In the genomic region with DNA sequence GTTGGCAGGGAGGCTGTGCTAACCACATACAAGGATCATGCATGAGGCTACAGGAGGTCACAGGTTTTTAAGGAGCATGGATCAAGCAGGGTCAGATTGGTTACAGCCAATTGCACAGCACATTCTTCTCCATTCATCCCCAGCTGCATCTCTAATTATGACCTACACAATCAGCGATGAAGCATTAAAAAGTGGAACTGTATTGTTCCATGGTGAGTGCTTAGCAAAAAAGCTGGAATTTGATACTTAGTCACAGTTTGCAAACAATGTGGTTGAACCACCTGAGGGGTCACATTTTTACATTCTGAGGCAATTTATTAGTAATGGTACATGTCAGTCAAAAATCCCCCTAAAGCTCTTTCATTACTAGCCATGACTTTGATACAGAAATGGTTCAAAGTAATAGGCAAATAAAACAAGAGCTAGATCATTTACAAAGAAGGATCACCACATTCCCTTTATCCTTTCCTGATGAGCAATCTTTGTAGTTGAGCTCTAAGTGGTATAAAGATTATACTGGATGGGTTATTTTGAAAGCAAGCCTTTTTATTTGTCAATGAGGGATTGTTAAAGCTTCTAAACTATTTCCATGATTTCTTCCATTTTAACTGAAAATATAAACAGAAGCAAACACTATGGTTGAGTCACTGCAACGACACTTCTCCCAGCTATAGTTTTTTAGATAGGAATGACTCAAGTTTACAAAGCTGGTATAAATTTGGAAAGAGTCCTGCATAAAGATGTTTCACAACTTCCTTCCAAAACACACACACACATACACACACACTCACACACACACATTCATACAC, we compare ENCODE assay signal across 1 cellular context.
TF ChIP-seq lines count a peak whose summit lies in the region.

No MANE protein-coding gene starts in this region.

TF ChIP-seq in A549, 52 proteins besides CTCF, POLR2A, EP300 and RAD21 (continued from another document):
- TF ChIP-seq JUNB (IDR thresholded peaks at IDR 0.05): peak; percentile 96
- TF ChIP-seq, protein P1, sequence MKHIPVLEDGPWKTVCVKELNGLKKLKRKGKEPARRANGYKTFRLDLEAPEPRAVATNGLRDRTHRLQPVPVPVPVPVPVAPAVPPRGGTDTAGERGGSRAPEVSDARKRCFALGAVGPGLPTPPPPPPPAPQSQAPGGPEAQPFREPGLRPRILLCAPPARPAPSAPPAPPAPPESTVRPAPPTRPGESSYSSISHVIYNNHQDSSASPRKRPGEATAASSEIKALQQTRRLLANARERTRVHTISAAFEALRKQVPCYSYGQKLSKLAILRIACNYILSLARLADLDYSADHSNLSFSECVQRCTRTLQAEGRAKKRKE (CRISPR knock-in tag; IDR thresholded peaks at IDR 0.05; ENCODE audit: low read depth): 0 out of 2 replicates have a peak, but pooled peaks have one; percentile 21
